In the genomic region with DNA sequence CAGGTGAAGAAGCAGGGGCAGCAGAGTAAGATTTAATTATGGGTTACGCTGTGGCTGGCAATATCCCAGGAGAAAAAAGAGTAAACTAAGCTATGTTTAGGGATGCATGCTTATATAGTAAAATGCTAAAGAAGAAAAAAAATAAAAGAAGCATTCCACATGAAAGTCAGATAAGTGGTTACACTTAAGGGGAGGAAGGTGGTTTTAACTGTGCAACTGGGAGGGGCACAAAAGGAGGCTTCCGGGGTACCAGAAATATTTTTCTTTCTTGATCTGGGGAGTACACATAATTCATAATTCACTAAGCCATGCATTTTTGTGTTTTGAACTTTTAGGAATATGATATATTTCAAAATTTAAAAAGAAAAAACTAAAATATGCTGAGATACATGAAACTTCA, we compare ENCODE assay signal across 19 cellular contexts. TPM values are rescaled to one million over a fixed set of nuclear protein-coding genes. Genes with fewer than 3 reads are reported as not detected.
DNase-seq lines count a peak whose midpoint lies in the region; ATAC-seq and TF ChIP-seq lines count a peak whose summit lies in the region.
"Had no signal": no experiment of that assay in that cellular context is flagged by ENCODE, and none has a peak within 500 bp of the region (broad histone marks: within the 10 kb centered on the region; RNA-seq: fewer than 3 reads in every experiment).

No MANE protein-coding gene starts in this region.

- H3K36me3 ChIP-seq in CD8-positive, alpha-beta T cell (ENCODE audit: insufficient read depth, low read length), result peaks cover 8% of the 10 kb centered on the region
- H3K36me3 ChIP-seq: BE2C had no signal

- H3K36me3 Mint-ChIP-seq in activated CD8-positive, alpha-beta memory T cell treated with anti-CD3 and anti-CD28 coated beads, Interleukin-2, amount 10 ng/mL, durations not matched to agents 7 days and 5 days, result peaks cover 24% of the 10 kb centered on the region
- H3K36me3 Mint-ChIP-seq in CD4-positive, alpha-beta T cell (ENCODE audit: low read depth), result peaks cover 76% of the 10 kb centered on the region
- peaks cover 53% of the 10 kb centered on the region for H3K36me3 Mint-ChIP-seq in CD8-positive, alpha-beta T cell
- peaks cover 10% of the 10 kb centered on the region for H3K36me3 Mint-ChIP-seq in mesothelial cell of epicardium

- H3K9me3 Mint-ChIP-seq in activated CD8-positive, alpha-beta memory T cell treated with anti-CD3 and anti-CD28 coated beads, Interleukin-2, amount 10 ng/mL, durations not matched to agents 7 days and 5 days (ENCODE audit: low read depth), result no peaks in the 10 kb centered on the region
- no peaks in the 10 kb centered on the region for H3K9me3 Mint-ChIP-seq in CD4-positive, alpha-beta T cell
- H3K9me3 Mint-ChIP-seq in CD8-positive, alpha-beta T cell, result no peaks in the 10 kb centered on the region
- H3K9me3 Mint-ChIP-seq in mesothelial cell of epicardium, result no peaks in the 10 kb centered on the region
- H3K9me3 Mint-ChIP-seq: CD4-positive, CD25-positive, alpha-beta regulatory T cell; HFFc6; IgD-negative memory B cell had no signal

- H3K27ac ChIP-seq in CD4-positive, alpha-beta T cell (ENCODE audit: low read depth, low read length), result no peak overlapping the region
- no peak overlapping the region for H3K27ac ChIP-seq in CD8-positive, alpha-beta T cell (ENCODE audit: low read depth, low read length)

- no peak overlapping the region for H3K4me3 Mint-ChIP-seq in activated CD8-positive, alpha-beta memory T cell treated with anti-CD3 and anti-CD28 coated beads, Interleukin-2, amount 10 ng/mL, durations not matched to agents 7 days and 5 days
- H3K4me3 Mint-ChIP-seq in CD4-positive, alpha-beta T cell, result no peak overlapping the region
- H3K4me3 Mint-ChIP-seq in CD8-positive, alpha-beta T cell, result no peak overlapping the region
- H3K4me3 Mint-ChIP-seq in mesothelial cell of epicardium, result no peak overlapping the region
- H3K4me3 Mint-ChIP-seq: CD4-positive, CD25-positive, alpha-beta regulatory T cell; HFFc6; IgD-negative memory B cell had no signal

- CTCF ChIA-PET in activated CD8-positive, alpha-beta memory T cell treated with anti-CD3 and anti-CD28 coated beads, Interleukin-2, amount 10 ng/mL, durations not matched to agents 7 days and 5 days (lab: Charles Lee), result no interaction called here
- CTCF ChIA-PET in CD4-positive, alpha-beta T cell (lab: Charles Lee), result no interaction called here
- CTCF ChIA-PET in CD8-positive, alpha-beta T cell (lab: Charles Lee), result no interaction called here

- no peak for DNase-seq in activated CD8-positive, alpha-beta memory T cell treated with anti-CD3 and anti-CD28 coated beads, Interleukin-2, amount 10 ng/mL, durations not matched to agents 7 days and 5 days
- no peak for DNase-seq in activated CD8-positive, alpha-beta memory T cell treated with anti-CD3 and anti-CD28 coated beads, Interleukin-2, amount 50 U/mL, for 4 hours
- no peak for DNase-seq in CD4-positive, alpha-beta T cell
- DNase-seq in CD8-positive, alpha-beta T cell, result no peak
- DNase-seq in mesothelial cell of epicardium (ENCODE audit: low spot score in 2 of 2, unreplicated experiment in 2 of 2), result no peak
- DNase-seq: ACHN; BE2C; C1 segment of cervical spinal cord; CD4-positive, CD25-positive, alpha-beta regulatory T cell; DMS79 treated with DMSO at 0.1 percent for 48 hours; GF-D8; GOT3; H7; HFFc6 had no signal

- POLR2A ChIA-PET in CD4-positive, alpha-beta T cell (lab: Charles Lee), result no interaction called here
- POLR2A ChIA-PET in CD8-positive, alpha-beta T cell (lab: Charles Lee), result interaction anchor here (1.3 kb wide), 1 partner anchor 40 kb away, joined by 4 read pairs; a partner anchor contains a TSS

- peaks cover 30% of the 10 kb centered on the region for H3K4me1 Mint-ChIP-seq in activated CD8-positive, alpha-beta memory T cell treated with anti-CD3 and anti-CD28 coated beads, Interleukin-2, amount 10 ng/mL, durations not matched to agents 7 days and 5 days
- peaks cover 11% of the 10 kb centered on the region for H3K4me1 Mint-ChIP-seq in CD4-positive, alpha-beta T cell (ENCODE audit: low read depth)
- peaks cover 18% of the 10 kb centered on the region for H3K4me1 Mint-ChIP-seq in CD8-positive, alpha-beta T cell (ENCODE audit: low read depth)
- H3K4me1 Mint-ChIP-seq in mesothelial cell of epicardium, result peaks cover 4% of the 10 kb centered on the region

- H3K27me3 ChIP-seq in CD4-positive, alpha-beta T cell (ENCODE audit: control insufficient read depth, insufficient read depth, low read length), result no peaks in the 10 kb centered on the region
- no peaks in the 10 kb centered on the region for H3K27me3 ChIP-seq in CD8-positive, alpha-beta T cell (ENCODE audit: insufficient read depth, low read length)
- H3K27me3 ChIP-seq: BE2C had no signal

- H3K27ac Mint-ChIP-seq in activated CD8-positive, alpha-beta memory T cell treated with anti-CD3 and anti-CD28 coated beads, Interleukin-2, amount 10 ng/mL, durations not matched to agents 7 days and 5 days, result peak overlapping the region; percentile 12
- H3K27ac Mint-ChIP-seq in CD4-positive, alpha-beta T cell, result peak overlapping the region; percentile 13
- peak overlapping the region; percentile 73 for H3K27ac Mint-ChIP-seq in CD8-positive, alpha-beta T cell
- peak overlapping the region; percentile 13 for H3K27ac Mint-ChIP-seq in mesothelial cell of epicardium
- H3K27ac Mint-ChIP-seq: HFFc6, IgD-negative memory B cell had no signal

- intact Hi-C loops in CD4-positive, alpha-beta T cell (cut with DNase I, micrococcal nuclease), result no loop called here
- intact Hi-C loops in CD8-positive, alpha-beta T cell (cut with DNase I, micrococcal nuclease), result loop anchor here in 1 of 2 experiments (5.0 kb wide), 1 partner anchor 219 kb away; no protein-coding TSS in a partner anchor

- H3K4me1 ChIP-seq in CD8-positive, alpha-beta T cell (ENCODE audit: insufficient read depth, low read length), result peaks cover 11% of the 10 kb centered on the region
- H3K4me1 ChIP-seq: BE2C had no signal

- H3K9me3 ChIP-seq in CD4-positive, alpha-beta T cell (ENCODE audit: control insufficient read depth, low read length), result no peaks in the 10 kb centered on the region
- H3K9me3 ChIP-seq in CD8-positive, alpha-beta T cell (ENCODE audit: low read length), result no peaks in the 10 kb centered on the region
- H3K9me3 ChIP-seq: BE2C had no signal

- no peak for ATAC-seq in activated CD8-positive, alpha-beta memory T cell treated with anti-CD3 and anti-CD28 coated beads, Interleukin-2, amount 10 ng/mL, durations not matched to agents 7 days and 5 days
- ATAC-seq in CD4-positive, alpha-beta T cell (ENCODE audit: poor library complexity), result no peak
- ATAC-seq in CD8-positive, alpha-beta T cell, result peak; percentile 44
- ATAC-seq in HG02870 (IDR thresholded peaks at IDR 0.05; ENCODE audit: unreplicated experiment), result no peak
- ATAC-seq in GM19324 (IDR thresholded peaks at IDR 0.05; ENCODE audit: low FRiP score, unreplicated experiment), result no peak
- ATAC-seq: HCT116, HepG2 had no signal

- H3K4me3 ChIP-seq in CD8-positive, alpha-beta T cell (ENCODE audit: low read depth, low read length), result no peak overlapping the region

- no peak for TF ChIP-seq CTCF in CD4-positive, alpha-beta T cell (IDR thresholded peaks at IDR 0.05)
- no peak for TF ChIP-seq CTCF in CD8-positive, alpha-beta T cell (IDR thresholded peaks at IDR 0.05)
- TF ChIP-seq CTCF in mesothelial cell of epicardium (IDR thresholded peaks at IDR 0.05; ENCODE audit: unreplicated experiment), result no peak

- no peaks in the 10 kb centered on the region for H3K27me3 Mint-ChIP-seq in activated CD8-positive, alpha-beta memory T cell treated with anti-CD3 and anti-CD28 coated beads, Interleukin-2, amount 10 ng/mL, durations not matched to agents 7 days and 5 days
- no peaks in the 10 kb centered on the region for H3K27me3 Mint-ChIP-seq in CD4-positive, alpha-beta T cell
- H3K27me3 Mint-ChIP-seq in CD8-positive, alpha-beta T cell (ENCODE audit: low read depth), result no peaks in the 10 kb centered on the region
- H3K27me3 Mint-ChIP-seq in mesothelial cell of epicardium (ENCODE audit: low read depth), result no peaks in the 10 kb centered on the region
- H3K27me3 Mint-ChIP-seq: CD4-positive, CD25-positive, alpha-beta regulatory T cell; IgD-negative memory B cell had no signal

RNA-seq across cellular contexts. Expression of a gene that starts 39.5 kb away (rescaled TPM):
- 10 to 100 TPM; 83.9 to 96.8 TPM for total RNA-seq in activated CD8-positive, alpha-beta memory T cell treated with anti-CD3 and anti-CD28 coated beads, Interleukin-2, amount 10 ng/mL, durations not matched to agents 7 days and 5 days
- total RNA-seq in CD4-positive, alpha-beta T cell, result 10 to 100 TPM; 73.3 to 76.0 TPM
- total RNA-seq in CD8-positive, alpha-beta T cell, result 10 to 100 TPM; 58.7 to 68.3 TPM
- total RNA-seq in mesothelial cell of epicardium, result 79.8 to 88.7 TPM (median 86.5 TPM) in 3 replicates

Comparison
In these comparisons a context has a peak if more than half of its experiments do, and no peak if none do; other contexts are left out.
1. H3K27ac Mint-ChIP-seq: peak in every context shown above with its lines; median percentile 73 in CD8-positive, alpha-beta T cell; 13 in CD4-positive, alpha-beta T cell; 13 in mesothelial cell of epicardium; 12 in activated CD8-positive, alpha-beta memory T cell treated with anti-CD3 and anti-CD28 coated beads, Interleukin-2, amount 10 ng/mL, durations not matched to agents 7 days and 5 days.